ENCODE assay signal across 16 cellular contexts in the genomic region with DNA sequence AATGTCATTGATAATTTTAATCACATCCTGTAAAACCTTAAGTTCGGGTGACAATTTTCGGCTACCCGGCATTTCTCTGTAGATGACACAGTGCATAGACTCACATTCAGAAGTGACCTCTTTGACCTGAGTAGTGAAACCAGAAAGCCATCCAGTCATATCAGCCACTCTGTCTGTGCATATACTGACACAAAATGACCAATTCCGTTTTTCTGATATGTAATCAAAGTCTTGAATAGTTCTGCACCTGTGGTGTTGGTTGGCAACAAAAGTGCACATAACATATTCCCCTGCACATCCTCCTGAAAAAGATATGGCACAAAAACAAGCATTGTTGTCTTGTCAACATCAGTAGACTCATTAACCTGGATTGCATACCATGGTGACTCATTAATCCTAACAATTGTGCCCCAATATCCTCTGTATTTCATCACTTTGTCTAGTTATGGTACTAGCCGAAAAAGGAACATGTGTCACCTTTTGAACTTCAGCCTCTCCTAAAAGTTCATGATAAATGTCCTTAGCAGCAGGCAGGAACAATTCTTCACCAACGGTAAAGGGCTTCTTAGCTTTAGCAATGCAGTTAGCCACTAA. TPM values are rescaled to one million over a fixed set of nuclear protein-coding genes. Genes with fewer than 3 reads are reported as not detected.
A peak's percentile ranks its signal among the peaks of the same experiment; 100 is the strongest.
DNase-seq lines count a peak whose midpoint lies in the region; ATAC-seq and TF ChIP-seq lines count a peak whose summit lies in the region.
"Had no signal": no experiment of that assay in that cellular context is flagged by ENCODE, and none has a peak within 500 bp of the region (broad histone marks: within the 10 kb centered on the region; RNA-seq: fewer than 3 reads in every experiment).

No MANE protein-coding gene starts in this region.

- H3K36me3 Mint-ChIP-seq in Calu3 (ENCODE audit: insufficient read depth, unreplicated experiment) (peaks cover 40% of the 10 kb centered on the region), endothelial cell (ENCODE audit: low read depth, unreplicated experiment) (peaks cover 3% of the 10 kb centered on the region)

- H3K27me3 Mint-ChIP-seq in Calu3 (ENCODE audit: unreplicated experiment): no peaks in the 10 kb centered on the region
- peaks cover 6% of the 10 kb centered on the region for H3K27me3 Mint-ChIP-seq in endothelial cell (ENCODE audit: unreplicated experiment)
- H3K27me3 Mint-ChIP-seq: activated naive CD8-positive, alpha-beta T cell; stimulated activated naive B cell treated with anti-CD40 and anti-IgM and Interleukin-4, amounts not matched to agents 10 μg/mL and 1 μg/mL and 100 μg/mL, for 72 hours; T-cell had no signal

- no peak for TF ChIP-seq POLR2A in sigmoid colon (IDR thresholded peaks at IDR 0.05)

- H3K9me3 ChIP-seq in SK-N-SH (no peaks in the 10 kb centered on the region), sigmoid colon (no peaks in the 10 kb centered on the region)
- H3K9me3 ChIP-seq: gastrocnemius medialis, neutrophil had no signal

- H3K4me3 ChIP-seq in SK-N-SH (ENCODE audit: low read depth in 2 of 2, low read length in 1 of 2) (no peak overlapping the region), sigmoid colon (no peak overlapping the region)
- H3K4me3 ChIP-seq: gastrocnemius medialis, GM23338 had no signal

- POLR2A ChIA-PET in SK-N-SH (lab: Yijun Ruan, JAX): no interaction called here

- in situ Hi-C loops in ACHN (cut with HindIII; ENCODE audit: low pct_ligation_motif_present, low pct_unique_long_range_greater_than_20kb, low sequenced_read_pairs): no loop called here

- peaks cover 0 to 4% of the 10 kb centered on the region in 2 experiments; a peak in 1 of 4 replicates for H3K4me1 ChIP-seq in SK-N-SH (ENCODE audit: control insufficient read depth in 1 of 2, insufficient read depth in 2 of 2, low read depth in 1 of 2, low read length in 1 of 2)
- H3K4me1 ChIP-seq in sigmoid colon: peaks cover 0 to 5% (median 0%) of the 10 kb centered on the region in 4 donors

- peaks cover 3% of the 10 kb centered on the region for H3K79me2 ChIP-seq in SK-N-SH (ENCODE audit: insufficient read depth)

- H3K4me2 ChIP-seq in SK-N-SH: no peak overlapping the region
- H3K4me2 ChIP-seq: GM23338 had no signal

- H2AFZ ChIP-seq in SK-N-SH (ENCODE audit: low read depth): no peak overlapping the region
- H2AFZ ChIP-seq: GM23338 had no signal

- no peak overlapping the region for H3K27ac ChIP-seq in SK-N-SH (ENCODE audit: low read depth in 2 of 2, low read length in 1 of 2)
- no peak overlapping the region for H3K27ac ChIP-seq in sigmoid colon
- H3K27ac ChIP-seq: gastrocnemius medialis, neutrophil had no signal

- TF ChIP-seq RAD21 in SK-N-SH (IDR thresholded peaks at IDR 0.05; ENCODE audit: low read length): no peak

- intact Hi-C loops in Calu3 (cut with micrococcal nuclease; ENCODE audit: unreplicated experiment) (no loop called here), sigmoid colon (cut with DNase I) (loop anchor here (10.0 kb wide), 1 partner anchor 376 kb away; a partner anchor contains a TSS)

- peak overlapping the region; percentile 15 for H3K4me3 Mint-ChIP-seq in Calu3 (ENCODE audit: low read depth, unreplicated experiment)
- no peak overlapping the region for H3K4me3 Mint-ChIP-seq in endothelial cell (ENCODE audit: unreplicated experiment)
- H3K4me3 Mint-ChIP-seq: activated naive CD8-positive, alpha-beta T cell; GM23338; stimulated activated naive B cell treated with anti-CD40 and anti-IgM and Interleukin-4, amounts not matched to agents 10 μg/mL and 1 μg/mL and 100 μg/mL, for 72 hours; T-cell had no signal

- H3F3A ChIP-seq in SK-N-SH (replicated peaks; ENCODE audit: insufficient read depth): peaks cover 1% of the 10 kb centered on the region

- ATAC-seq in GM18909 (IDR thresholded peaks at IDR 0.05; ENCODE audit: poor library complexity, unreplicated experiment) (peak; percentile 47), HG02678 (IDR thresholded peaks at IDR 0.05; ENCODE audit: unreplicated experiment) (peak; percentile 28), HG03571 (IDR thresholded peaks at IDR 0.05; ENCODE audit: unreplicated experiment) (peak; percentile 25)
- ATAC-seq: gastrocnemius medialis; GM23338; stimulated activated naive B cell treated with anti-CD40 and anti-IgM and Interleukin-4, amounts not matched to agents 10 μg/mL and 1 μg/mL and 100 μg/mL, for 72 hours; T-cell had no signal

- H3K9ac ChIP-seq in SK-N-SH: no peak overlapping the region

- no peak for DNase-seq in Calu3
- DNase-seq in ACHN: no peak
- DNase-seq in endothelial cell (ENCODE audit: low spot score): no peak
- DNase-seq in SK-N-SH: no peak
- no peak for DNase-seq in sigmoid colon
- DNase-seq: activated CD4-positive, alpha-beta T cell treated with anti-CD3 and anti-CD28 coated beads, Interleukin-2, amount 50 U/mL, for 4 hours; cortex of kidney; gastrocnemius medialis; stimulated activated naive B cell treated with anti-CD40 and anti-IgM and Interleukin-4, amounts not matched to agents 10 μg/mL and 1 μg/mL and 100 μg/mL, for 72 hours; T-cell had no signal

- BruUV-seq in Calu3 (replicated peaks; lab: Mats Ljungman, UMichigan): no TSS peak

- 77% methylated on average over 6 of the region's 6 CpGs for WGBS in SK-N-SH (ENCODE audit: low lambda C conversion rate)
- WGBS in sigmoid colon, 2 donors: 77 to 86% methylated on average over 6 of the region's 6 CpGs

- no peak for TF ChIP-seq CTCF in Calu3 (IDR thresholded peaks at IDR 0.05; ENCODE audit: unreplicated experiment)
- TF ChIP-seq CTCF in endothelial cell (IDR thresholded peaks at IDR 0.05; ENCODE audit: unreplicated experiment): no peak
- no peak for TF ChIP-seq CTCF in SK-N-SH (IDR thresholded peaks at IDR 0.05)
- TF ChIP-seq CTCF in sigmoid colon (IDR thresholded peaks at IDR 0.05): no peak

- no peaks in the 10 kb centered on the region for H3K9me2 ChIP-seq in SK-N-SH

- CTCF ChIA-PET in Calu3 (lab: Charles Lee): no interaction called here
- CTCF ChIA-PET in SK-N-SH (lab: Yijun Ruan, JAX): interaction anchor here (4.4 kb wide), 1 partner anchor 20 kb away, joined by 18 read pairs; no protein-coding TSS in a partner anchor

- TF ChIP-seq EP300 in SK-N-SH (IDR thresholded peaks at IDR 0.05; ENCODE audit: borderline replicate concordance in 1 of 2, low read depth in 1 of 2, low read length in 1 of 2) (no peak), sigmoid colon (IDR thresholded peaks at IDR 0.05) (no peak)

- no peaks in the 10 kb centered on the region for H4K20me1 ChIP-seq in SK-N-SH (ENCODE audit: insufficient read depth)

- no peaks in the 10 kb centered on the region for H3K36me3 ChIP-seq in SK-N-SH (replicated peaks in 1 of 2; ENCODE audit: control insufficient read depth in 1 of 2, insufficient read depth in 2 of 2, low read length in 1 of 2)
- H3K36me3 ChIP-seq in sigmoid colon: no peaks in the 10 kb centered on the region
- H3K36me3 ChIP-seq: gastrocnemius medialis, neutrophil had no signal

- H3K9me3 Mint-ChIP-seq in Calu3 (ENCODE audit: low read depth, unreplicated experiment) (no peaks in the 10 kb centered on the region), endothelial cell (ENCODE audit: unreplicated experiment) (no peaks in the 10 kb centered on the region)
- H3K9me3 Mint-ChIP-seq: stimulated activated naive B cell treated with anti-CD40 and anti-IgM and Interleukin-4, amounts not matched to agents 10 μg/mL and 1 μg/mL and 100 μg/mL, for 72 hours; T-cell had no signal

- H3K4me1 Mint-ChIP-seq in Calu3 (ENCODE audit: low read depth, unreplicated experiment) (peaks cover 41% of the 10 kb centered on the region), endothelial cell (ENCODE audit: unreplicated experiment) (no peaks in the 10 kb centered on the region)

- H3K27ac Mint-ChIP-seq in Calu3 (ENCODE audit: unreplicated experiment): peak overlapping the region; percentile 68
- no peak overlapping the region for H3K27ac Mint-ChIP-seq in endothelial cell (ENCODE audit: unreplicated experiment)
- H3K27ac Mint-ChIP-seq: activated naive CD8-positive, alpha-beta T cell; GM23338; stimulated activated naive B cell treated with anti-CD40 and anti-IgM and Interleukin-4, amounts not matched to agents 10 μg/mL and 1 μg/mL and 100 μg/mL, for 72 hours; T-cell had no signal

- H3K27me3 ChIP-seq in SK-N-SH (ENCODE audit: insufficient read depth) (no peaks in the 10 kb centered on the region), sigmoid colon (no peaks in the 10 kb centered on the region)
- H3K27me3 ChIP-seq: gastrocnemius medialis, neutrophil had no signal

TF ChIP-seq in SK-N-SH, 30 proteins besides CTCF, POLR2A, EP300 and RAD21 (continues in another document):
- TF ChIP-seq, protein P1, sequence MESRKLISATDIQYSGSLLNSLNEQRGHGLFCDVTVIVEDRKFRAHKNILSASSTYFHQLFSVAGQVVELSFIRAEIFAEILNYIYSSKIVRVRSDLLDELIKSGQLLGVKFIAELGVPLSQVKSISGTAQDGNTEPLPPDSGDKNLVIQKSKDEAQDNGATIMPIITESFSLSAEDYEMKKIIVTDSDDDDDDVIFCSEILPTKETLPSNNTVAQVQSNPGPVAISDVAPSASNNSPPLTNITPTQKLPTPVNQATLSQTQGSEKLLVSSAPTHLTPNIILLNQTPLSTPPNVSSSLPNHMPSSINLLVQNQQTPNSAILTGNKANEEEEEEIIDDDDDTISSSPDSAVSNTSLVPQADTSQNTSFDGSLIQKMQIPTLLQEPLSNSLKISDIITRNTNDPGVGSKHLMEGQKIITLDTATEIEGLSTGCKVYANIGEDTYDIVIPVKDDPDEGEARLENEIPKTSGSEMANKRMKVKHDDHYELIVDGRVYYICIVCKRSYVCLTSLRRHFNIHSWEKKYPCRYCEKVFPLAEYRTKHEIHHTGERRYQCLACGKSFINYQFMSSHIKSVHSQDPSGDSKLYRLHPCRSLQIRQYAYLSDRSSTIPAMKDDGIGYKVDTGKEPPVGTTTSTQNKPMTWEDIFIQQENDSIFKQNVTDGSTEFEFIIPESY (IDR thresholded peaks at IDR 0.05; ENCODE audit: borderline replicate concordance, low read depth): no peak
- TF ChIP-seq EZH2phosphoT487 (IDR thresholded peaks at IDR 0.05; ENCODE audit: borderline replicate concordance, low read depth) (no peak), SIN3A (IDR thresholded peaks at IDR 0.05; ENCODE audit: borderline replicate concordance, low read depth, low read length) (no peak), FOXM1 (IDR thresholded peaks at IDR 0.05; ENCODE audit: low read depth) (no peak), SMC3 (IDR thresholded peaks at IDR 0.05; ENCODE audit: low read depth, low read length) (no peak)

RNA-seq across cellular contexts. Expression of a gene that starts 4.7 kb away (rescaled TPM):
- total RNA-seq in Calu3 (2022) (40.5 and 42.3 TPM in 2 replicates), endothelial cell (ENCODE audit: unreplicated experiment) (57.1 TPM), sigmoid colon (10 to 100 TPM; 10.0 to 12.2 (median 10.9) TPM)
- polyA plus RNA-seq in SK-N-SH (2012; rRNA removed) (19.2 and 24.9 TPM in 2 replicates), sigmoid colon (10 to 100 TPM; 19.2 to 34.0 (median 20.4) TPM)
- 18.5 and 21.0 TPM in 2 replicates for polyA plus RNA-seq in SK-N-SH (2012; cell fraction: cytosol; rRNA removed)
- polyA plus RNA-seq in SK-N-SH (2012; cell fraction: nucleus; rRNA removed): 12.0 TPM in 2 replicates

RNA-seq across cellular contexts. Expression of a gene that starts 22.9 kb away (rescaled TPM):
- total RNA-seq in Calu3 (2022) (16.9 and 18.2 TPM in 2 replicates), endothelial cell (ENCODE audit: unreplicated experiment) (200 TPM), sigmoid colon (1 to 10 TPM; 2.7 to 5.5 (median 4.1) TPM)
- polyA plus RNA-seq in SK-N-SH (2012; rRNA removed) (3.8 and 4.9 TPM in 2 replicates), sigmoid colon (1 to 10 TPM in 1 of 3 donors, under 1 TPM in 1, not detected in 1; 0.23 to 3.0 TPM)
- 1.9 and 2.3 TPM in 2 replicates for polyA plus RNA-seq in SK-N-SH (2012; cell fraction: cytosol; rRNA removed)
- 22.2 and 23.7 TPM in 2 replicates for polyA plus RNA-seq in SK-N-SH (2012; cell fraction: nucleus; rRNA removed)

Comparison
In these comparisons a context has a peak if more than half of its experiments do, and no peak if none do; other contexts are left out.
1. RNA of a gene that starts 22.9 kb away (total RNA-seq): 200 TPM in endothelial cell (single experiment); 16.9 to 18.2 TPM in Calu3 and 2.7 to 5.5 TPM in sigmoid colon; every median in the first group is over 10 times any median in the second.
2. Peak in every context shown above with its lines, with median percentiles within 50 percentile points of each other: ATAC-seq.